1 cellular context compared by ENCODE assay signal in genomic region chr10:104488046-104488832, GRCh38.
TF ChIP-seq lines count a peak whose summit lies in the region.

No MANE protein-coding gene starts in this region.

TF ChIP-seq in HepG2, 621 proteins besides CTCF, POLR2A, EP300 and RAD21 (continued from another document):
- TF ChIP-seq, protein P1, sequence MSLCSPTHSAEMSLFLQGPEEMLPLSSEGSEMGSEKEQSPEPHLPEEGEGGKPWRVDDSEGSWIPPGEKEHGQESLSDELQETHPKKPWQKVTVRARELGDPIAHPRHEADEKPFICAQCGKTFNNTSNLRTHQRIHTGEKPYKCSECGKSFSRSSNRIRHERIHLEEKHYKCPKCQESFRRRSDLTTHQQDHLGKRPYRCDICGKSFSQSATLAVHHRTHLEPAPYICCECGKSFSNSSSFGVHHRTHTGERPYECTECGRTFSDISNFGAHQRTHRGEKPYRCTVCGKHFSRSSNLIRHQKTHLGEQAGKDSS (CRISPR knock-in tag; IDR thresholded peaks at IDR 0.05; ENCODE audit: borderline replicate concordance, low read depth) = no peak
- no peak for TF ChIP-seq NPAS2 (CRISPR knock-in tag; IDR thresholded peaks at IDR 0.05; ENCODE audit: borderline replicate concordance)
